ENCODE assay signal across 3 cellular contexts in the genomic region with DNA sequence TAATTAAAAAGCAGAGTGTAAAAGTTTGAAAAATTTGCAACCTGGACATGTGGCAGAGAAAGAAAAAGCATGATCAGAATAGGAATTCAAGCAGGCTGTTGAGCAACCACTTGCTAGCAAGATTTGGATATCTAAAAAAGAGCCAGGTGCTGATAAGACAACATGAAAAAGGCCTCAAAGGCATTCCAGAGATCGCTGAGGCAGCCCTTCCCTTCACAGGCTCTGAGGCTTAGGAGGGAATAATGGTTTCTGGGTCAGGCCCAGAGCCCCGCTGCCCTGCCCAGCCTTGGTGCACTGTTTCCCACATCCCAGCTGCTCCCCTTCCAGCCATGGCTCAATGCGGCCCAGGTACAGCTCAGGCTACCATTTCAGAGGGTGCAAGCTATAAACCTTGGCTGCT.
A peak's percentile ranks its signal among the peaks of the same experiment; 100 is the strongest.
TF ChIP-seq lines count a peak whose summit lies in the region.

No MANE protein-coding gene starts in this region.

TF ChIP-seq in GM23338, 12 proteins besides CTCF, POLR2A, EP300 and RAD21 (continues in another document):
- TF ChIP-seq CREB1 (CRISPR knock-in tag; IDR thresholded peaks at IDR 0.05; ENCODE audit: low read depth) (no peak), EZH2phosphoT487 (IDR thresholded peaks at IDR 0.05; ENCODE audit: unreplicated experiment) (no peak), ZNF114 (CRISPR knock-in tag; IDR thresholded peaks at IDR 0.05) (no peak), NANOG (IDR thresholded peaks at IDR 0.05; ENCODE audit: borderline replicate concordance) (no peak), POLR2AphosphoS5 (IDR thresholded peaks at IDR 0.05; ENCODE audit: low read depth) (no peak)
- TF ChIP-seq, protein P1, sequence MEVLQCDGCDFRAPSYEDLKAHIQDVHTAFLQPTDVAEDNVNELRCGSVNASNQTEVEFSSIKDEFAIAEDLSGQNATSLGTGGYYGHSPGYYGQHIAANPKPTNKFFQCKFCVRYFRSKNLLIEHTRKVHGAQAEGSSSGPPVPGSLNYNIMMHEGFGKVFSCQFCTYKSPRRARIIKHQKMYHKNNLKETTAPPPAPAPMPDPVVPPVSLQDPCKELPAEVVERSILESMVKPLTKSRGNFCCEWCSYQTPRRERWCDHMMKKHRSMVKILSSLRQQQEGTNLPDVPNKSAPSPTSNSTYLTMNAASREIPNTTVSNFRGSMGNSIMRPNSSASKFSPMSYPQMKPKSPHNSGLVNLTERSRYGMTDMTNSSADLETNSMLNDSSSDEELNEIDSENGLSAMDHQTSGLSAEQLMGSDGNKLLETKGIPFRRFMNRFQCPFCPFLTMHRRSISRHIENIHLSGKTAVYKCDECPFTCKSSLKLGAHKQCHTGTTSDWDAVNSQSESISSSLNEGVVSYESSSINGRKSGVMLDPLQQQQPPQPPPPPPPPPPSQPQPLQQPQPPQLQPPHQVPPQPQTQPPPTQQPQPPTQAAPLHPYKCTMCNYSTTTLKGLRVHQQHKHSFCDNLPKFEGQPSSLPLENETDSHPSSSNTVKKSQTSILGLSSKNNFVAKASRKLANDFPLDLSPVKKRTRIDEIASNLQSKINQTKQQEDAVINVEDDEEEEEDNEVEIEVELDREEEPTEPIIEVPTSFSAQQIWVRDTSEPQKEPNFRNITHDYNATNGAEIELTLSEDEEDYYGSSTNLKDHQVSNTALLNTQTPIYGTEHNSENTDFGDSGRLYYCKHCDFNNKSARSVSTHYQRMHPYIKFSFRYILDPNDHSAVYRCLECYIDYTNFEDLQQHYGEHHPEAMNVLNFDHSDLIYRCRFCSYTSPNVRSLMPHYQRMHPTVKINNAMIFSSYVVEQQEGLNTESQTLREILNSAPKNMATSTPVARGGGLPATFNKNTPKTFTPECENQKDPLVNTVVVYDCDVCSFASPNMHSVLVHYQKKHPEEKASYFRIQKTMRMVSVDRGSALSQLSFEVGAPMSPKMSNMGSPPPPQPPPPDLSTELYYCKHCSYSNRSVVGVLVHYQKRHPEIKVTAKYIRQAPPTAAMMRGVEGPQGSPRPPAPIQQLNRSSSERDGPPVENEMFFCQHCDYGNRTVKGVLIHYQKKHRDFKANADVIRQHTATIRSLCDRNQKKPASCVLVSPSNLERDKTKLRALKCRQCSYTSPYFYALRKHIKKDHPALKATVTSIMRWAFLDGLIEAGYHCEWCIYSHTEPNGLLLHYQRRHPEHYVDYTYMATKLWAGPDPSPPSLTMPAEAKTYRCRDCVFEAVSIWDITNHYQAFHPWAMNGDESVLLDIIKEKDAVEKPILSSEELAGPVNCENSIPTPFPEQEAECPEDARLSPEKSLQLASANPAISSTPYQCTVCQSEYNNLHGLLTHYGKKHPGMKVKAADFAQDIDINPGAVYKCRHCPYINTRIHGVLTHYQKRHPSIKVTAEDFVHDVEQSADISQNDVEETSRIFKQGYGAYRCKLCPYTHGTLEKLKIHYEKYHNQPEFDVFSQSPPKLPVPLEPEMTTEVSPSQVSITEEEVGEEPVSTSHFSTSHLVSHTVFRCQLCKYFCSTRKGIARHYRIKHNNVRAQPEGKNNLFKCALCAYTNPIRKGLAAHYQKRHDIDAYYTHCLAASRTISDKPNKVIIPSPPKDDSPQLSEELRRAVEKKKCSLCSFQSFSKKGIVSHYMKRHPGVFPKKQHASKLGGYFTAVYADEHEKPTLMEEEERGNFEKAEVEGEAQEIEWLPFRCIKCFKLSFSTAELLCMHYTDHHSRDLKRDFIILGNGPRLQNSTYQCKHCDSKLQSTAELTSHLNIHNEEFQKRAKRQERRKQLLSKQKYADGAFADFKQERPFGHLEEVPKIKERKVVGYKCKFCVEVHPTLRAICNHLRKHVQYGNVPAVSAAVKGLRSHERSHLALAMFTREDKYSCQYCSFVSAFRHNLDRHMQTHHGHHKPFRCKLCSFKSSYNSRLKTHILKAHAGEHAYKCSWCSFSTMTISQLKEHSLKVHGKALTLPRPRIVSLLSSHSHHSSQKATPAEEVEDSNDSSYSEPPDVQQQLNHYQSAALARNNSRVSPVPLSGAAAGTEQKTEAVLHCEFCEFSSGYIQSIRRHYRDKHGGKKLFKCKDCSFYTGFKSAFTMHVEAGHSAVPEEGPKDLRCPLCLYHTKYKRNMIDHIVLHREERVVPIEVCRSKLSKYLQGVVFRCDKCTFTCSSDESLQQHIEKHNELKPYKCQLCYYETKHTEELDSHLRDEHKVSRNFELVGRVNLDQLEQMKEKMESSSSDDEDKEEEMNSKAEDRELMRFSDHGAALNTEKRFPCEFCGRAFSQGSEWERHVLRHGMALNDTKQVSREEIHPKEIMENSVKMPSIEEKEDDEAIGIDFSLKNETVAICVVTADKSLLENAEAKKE (CRISPR knock-in tag; IDR thresholded peaks at IDR 0.05), result no peak

TF ChIP-seq in K562, 482 proteins besides CTCF, POLR2A, EP300 and RAD21:
- TF ChIP-seq, protein P2, sequence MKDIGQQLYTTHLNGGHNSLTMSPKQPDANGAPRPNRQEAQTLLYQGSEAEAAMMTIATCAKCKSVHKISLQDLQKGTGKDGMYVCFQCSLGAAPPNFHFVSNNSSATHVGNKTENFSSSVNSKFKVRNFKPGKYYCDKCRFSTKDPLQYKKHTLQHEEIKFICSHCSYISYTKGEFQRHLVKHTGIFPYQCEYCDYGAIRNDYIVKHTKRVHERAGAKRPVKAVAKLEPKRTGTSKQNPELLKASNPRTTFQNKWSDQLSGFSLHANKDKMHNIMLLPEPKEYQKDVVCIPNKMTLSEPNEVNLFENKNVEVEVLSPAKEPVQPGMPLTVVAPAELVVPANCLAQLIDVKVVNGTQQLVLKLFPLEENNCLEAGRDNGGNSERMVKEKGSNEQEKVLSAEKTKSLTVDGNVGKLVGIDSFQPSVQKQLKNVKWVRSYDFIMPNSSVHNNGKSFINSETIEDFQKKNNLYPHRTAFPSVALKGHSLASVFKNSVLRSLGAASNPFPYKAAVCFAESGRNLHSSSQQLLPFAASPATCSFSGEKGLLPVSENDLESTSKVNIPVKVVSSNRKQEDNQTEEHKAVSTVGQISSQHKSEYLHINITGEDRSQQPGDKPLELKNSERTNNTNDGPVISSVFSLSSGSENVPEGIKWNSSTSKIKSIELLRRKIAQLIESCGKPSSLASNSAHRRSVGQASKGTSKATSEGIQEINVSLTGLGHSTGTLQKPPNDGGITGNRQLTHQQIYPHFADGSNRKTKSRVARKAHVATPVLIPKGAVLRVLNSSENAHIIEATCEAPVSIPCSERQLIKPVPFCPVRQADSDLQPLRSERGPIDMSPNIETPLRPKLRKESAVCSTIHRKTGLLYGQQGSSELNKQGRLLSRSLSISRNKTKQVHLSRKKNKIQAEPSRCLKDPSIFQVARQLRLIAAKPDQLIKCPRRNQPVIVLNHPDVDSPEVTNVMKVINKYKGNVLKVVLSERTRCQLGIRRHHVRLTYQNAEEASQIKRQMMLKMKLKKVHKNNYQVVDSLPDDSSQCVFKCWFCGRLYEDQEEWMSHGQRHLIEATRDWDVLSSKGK (CRISPR knock-in tag; IDR thresholded peaks at IDR 0.05), result no peak
- no peak for TF ChIP-seq MTA1 (IDR thresholded peaks at IDR 0.05; ENCODE audit: borderline replicate concordance)
- 0 out of 2 replicates have a peak, but pooled peaks have one; percentile 13 for TF ChIP-seq CEBPB (tag; IDR thresholded peaks at IDR 0.05)
- TF ChIP-seq BRF1 (IDR thresholded peaks at IDR 0.05; ENCODE audit: borderline replicate concordance, extremely low read depth, insufficient read length), result no peak
- no peak for TF ChIP-seq CTBP1 (IDR thresholded peaks at IDR 0.05; ENCODE audit: borderline replicate concordance)
- TF ChIP-seq TCF3 (CRISPR knock-in tag; IDR thresholded peaks at IDR 0.05), result no peak

TF ChIP-seq in WTC11, 78 proteins besides CTCF, POLR2A, EP300 and RAD21:
- TF ChIP-seq JAZF1 (CRISPR knock-in tag; IDR thresholded peaks at IDR 0.05) (no peak), HMGA2 (CRISPR knock-in tag; IDR thresholded peaks at IDR 0.05) (no peak), NFE2L1 (CRISPR knock-in tag; IDR thresholded peaks at IDR 0.05) (no peak), SOX15 (CRISPR knock-in tag; IDR thresholded peaks at IDR 0.05) (no peak), ZNF671 (CRISPR knock-in tag; IDR thresholded peaks at IDR 0.05) (no peak), SMAD3 (CRISPR knock-in tag; IDR thresholded peaks at IDR 0.05; ENCODE audit: borderline replicate concordance) (no peak), RORB (CRISPR knock-in tag; IDR thresholded peaks at IDR 0.05) (no peak), ELF4 (CRISPR knock-in tag; IDR thresholded peaks at IDR 0.05; ENCODE audit: low read depth) (no peak)
- TF ChIP-seq, protein P3, sequence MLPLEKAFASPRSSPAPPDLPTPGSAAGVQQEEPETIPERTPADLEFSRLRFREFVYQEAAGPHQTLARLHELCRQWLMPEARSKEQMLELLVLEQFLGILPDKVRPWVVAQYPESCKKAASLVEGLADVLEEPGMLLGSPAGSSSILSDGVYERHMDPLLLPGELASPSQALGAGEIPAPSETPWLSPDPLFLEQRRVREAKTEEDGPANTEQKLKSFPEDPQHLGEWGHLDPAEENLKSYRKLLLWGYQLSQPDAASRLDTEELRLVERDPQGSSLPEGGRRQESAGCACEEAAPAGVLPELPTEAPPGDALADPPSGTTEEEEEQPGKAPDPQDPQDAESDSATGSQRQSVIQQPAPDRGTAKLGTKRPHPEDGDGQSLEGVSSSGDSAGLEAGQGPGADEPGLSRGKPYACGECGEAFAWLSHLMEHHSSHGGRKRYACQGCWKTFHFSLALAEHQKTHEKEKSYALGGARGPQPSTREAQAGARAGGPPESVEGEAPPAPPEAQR (CRISPR knock-in tag; IDR thresholded peaks at IDR 0.05), result no peak
- TF ChIP-seq, protein P4, sequence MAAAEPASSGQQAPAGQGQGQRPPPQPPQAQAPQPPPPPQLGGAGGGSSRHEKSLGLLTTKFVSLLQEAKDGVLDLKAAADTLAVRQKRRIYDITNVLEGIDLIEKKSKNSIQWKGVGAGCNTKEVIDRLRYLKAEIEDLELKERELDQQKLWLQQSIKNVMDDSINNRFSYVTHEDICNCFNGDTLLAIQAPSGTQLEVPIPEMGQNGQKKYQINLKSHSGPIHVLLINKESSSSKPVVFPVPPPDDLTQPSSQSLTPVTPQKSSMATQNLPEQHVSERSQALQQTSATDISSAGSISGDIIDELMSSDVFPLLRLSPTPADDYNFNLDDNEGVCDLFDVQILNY (CRISPR knock-in tag; IDR thresholded peaks at IDR 0.05), result no peak
- TF ChIP-seq, protein P5, sequence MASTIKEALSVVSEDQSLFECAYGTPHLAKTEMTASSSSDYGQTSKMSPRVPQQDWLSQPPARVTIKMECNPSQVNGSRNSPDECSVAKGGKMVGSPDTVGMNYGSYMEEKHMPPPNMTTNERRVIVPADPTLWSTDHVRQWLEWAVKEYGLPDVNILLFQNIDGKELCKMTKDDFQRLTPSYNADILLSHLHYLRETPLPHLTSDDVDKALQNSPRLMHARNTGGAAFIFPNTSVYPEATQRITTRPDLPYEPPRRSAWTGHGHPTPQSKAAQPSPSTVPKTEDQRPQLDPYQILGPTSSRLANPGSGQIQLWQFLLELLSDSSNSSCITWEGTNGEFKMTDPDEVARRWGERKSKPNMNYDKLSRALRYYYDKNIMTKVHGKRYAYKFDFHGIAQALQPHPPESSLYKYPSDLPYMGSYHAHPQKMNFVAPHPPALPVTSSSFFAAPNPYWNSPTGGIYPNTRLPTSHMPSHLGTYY (CRISPR knock-in tag; IDR thresholded peaks at IDR 0.05), result no peak
- TF ChIP-seq, protein P6, sequence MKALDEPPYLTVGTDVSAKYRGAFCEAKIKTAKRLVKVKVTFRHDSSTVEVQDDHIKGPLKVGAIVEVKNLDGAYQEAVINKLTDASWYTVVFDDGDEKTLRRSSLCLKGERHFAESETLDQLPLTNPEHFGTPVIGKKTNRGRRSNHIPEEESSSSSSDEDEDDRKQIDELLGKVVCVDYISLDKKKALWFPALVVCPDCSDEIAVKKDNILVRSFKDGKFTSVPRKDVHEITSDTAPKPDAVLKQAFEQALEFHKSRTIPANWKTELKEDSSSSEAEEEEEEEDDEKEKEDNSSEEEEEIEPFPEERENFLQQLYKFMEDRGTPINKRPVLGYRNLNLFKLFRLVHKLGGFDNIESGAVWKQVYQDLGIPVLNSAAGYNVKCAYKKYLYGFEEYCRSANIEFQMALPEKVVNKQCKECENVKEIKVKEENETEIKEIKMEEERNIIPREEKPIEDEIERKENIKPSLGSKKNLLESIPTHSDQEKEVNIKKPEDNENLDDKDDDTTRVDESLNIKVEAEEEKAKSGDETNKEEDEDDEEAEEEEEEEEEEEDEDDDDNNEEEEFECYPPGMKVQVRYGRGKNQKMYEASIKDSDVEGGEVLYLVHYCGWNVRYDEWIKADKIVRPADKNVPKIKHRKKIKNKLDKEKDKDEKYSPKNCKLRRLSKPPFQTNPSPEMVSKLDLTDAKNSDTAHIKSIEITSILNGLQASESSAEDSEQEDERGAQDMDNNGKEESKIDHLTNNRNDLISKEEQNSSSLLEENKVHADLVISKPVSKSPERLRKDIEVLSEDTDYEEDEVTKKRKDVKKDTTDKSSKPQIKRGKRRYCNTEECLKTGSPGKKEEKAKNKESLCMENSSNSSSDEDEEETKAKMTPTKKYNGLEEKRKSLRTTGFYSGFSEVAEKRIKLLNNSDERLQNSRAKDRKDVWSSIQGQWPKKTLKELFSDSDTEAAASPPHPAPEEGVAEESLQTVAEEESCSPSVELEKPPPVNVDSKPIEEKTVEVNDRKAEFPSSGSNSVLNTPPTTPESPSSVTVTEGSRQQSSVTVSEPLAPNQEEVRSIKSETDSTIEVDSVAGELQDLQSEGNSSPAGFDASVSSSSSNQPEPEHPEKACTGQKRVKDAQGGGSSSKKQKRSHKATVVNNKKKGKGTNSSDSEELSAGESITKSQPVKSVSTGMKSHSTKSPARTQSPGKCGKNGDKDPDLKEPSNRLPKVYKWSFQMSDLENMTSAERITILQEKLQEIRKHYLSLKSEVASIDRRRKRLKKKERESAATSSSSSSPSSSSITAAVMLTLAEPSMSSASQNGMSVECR (CRISPR knock-in tag; IDR thresholded peaks at IDR 0.05; ENCODE audit: borderline replicate concordance), result no peak
- TF ChIP-seq, protein P7, sequence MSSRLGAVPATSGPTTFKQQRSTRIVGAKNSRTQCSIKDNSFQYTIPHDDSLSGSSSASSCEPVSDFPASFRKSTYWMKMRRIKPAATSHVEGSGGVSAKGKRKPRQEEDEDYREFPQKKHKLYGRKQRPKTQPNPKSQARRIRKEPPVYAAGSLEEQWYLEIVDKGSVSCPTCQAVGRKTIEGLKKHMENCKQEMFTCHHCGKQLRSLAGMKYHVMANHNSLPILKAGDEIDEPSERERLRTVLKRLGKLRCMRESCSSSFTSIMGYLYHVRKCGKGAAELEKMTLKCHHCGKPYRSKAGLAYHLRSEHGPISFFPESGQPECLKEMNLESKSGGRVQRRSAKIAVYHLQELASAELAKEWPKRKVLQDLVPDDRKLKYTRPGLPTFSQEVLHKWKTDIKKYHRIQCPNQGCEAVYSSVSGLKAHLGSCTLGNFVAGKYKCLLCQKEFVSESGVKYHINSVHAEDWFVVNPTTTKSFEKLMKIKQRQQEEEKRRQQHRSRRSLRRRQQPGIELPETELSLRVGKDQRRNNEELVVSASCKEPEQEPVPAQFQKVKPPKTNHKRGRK (CRISPR knock-in tag; IDR thresholded peaks at IDR 0.05; ENCODE audit: borderline replicate concordance), result no peak
- TF ChIP-seq, protein P8, sequence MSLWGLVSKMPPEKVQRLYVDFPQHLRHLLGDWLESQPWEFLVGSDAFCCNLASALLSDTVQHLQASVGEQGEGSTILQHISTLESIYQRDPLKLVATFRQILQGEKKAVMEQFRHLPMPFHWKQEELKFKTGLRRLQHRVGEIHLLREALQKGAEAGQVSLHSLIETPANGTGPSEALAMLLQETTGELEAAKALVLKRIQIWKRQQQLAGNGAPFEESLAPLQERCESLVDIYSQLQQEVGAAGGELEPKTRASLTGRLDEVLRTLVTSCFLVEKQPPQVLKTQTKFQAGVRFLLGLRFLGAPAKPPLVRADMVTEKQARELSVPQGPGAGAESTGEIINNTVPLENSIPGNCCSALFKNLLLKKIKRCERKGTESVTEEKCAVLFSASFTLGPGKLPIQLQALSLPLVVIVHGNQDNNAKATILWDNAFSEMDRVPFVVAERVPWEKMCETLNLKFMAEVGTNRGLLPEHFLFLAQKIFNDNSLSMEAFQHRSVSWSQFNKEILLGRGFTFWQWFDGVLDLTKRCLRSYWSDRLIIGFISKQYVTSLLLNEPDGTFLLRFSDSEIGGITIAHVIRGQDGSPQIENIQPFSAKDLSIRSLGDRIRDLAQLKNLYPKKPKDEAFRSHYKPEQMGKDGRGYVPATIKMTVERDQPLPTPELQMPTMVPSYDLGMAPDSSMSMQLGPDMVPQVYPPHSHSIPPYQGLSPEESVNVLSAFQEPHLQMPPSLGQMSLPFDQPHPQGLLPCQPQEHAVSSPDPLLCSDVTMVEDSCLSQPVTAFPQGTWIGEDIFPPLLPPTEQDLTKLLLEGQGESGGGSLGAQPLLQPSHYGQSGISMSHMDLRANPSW (CRISPR knock-in tag; conservative IDR thresholded peaks at IDR 0.05; ENCODE audit: low read depth), result no peak
